ENCODE assay signal across 22 cellular contexts in genomic region chr3:114615535-114616064, GRCh38.
DNase-seq lines count a peak whose midpoint lies in the region; ATAC-seq, FAIRE-seq and TF ChIP-seq lines count a peak whose summit lies in the region.
"Had no signal": no experiment of that assay in that cellular context is flagged by ENCODE, and none has a peak within 500 bp of the region (broad histone marks: within the 10 kb centered on the region; RNA-seq: fewer than 3 reads in every experiment).

No MANE protein-coding gene starts in this region.

- no peak overlapping the region for H3K4me3 Mint-ChIP-seq in activated naive CD8-positive, alpha-beta T cell treated with anti-CD3 and anti-CD28 coated beads for 36 hours
- H3K4me3 Mint-ChIP-seq in WTC11 = no peak overlapping the region
- H3K4me3 Mint-ChIP-seq: CD8-positive, alpha-beta T cell; T-cell had no signal

- 18 to 66% (median 41%) methylated on average over 8 of the region's 8 CpGs for WGBS in small intestine, 3 donors

- peaks cover 6% of the 10 kb centered on the region for H3K36me3 Mint-ChIP-seq in activated naive CD8-positive, alpha-beta T cell treated with anti-CD3 and anti-CD28 coated beads for 36 hours
- H3K36me3 Mint-ChIP-seq in WTC11 = no peaks in the 10 kb centered on the region

- no peak overlapping the region for H3K27ac ChIP-seq in small intestine (ENCODE audit: low read depth in 1 of 2, low read length in 1 of 2)
- H3K27ac ChIP-seq: BLaER1, HL-60 had no signal

- H3K27me3 ChIP-seq in small intestine (ENCODE audit: control insufficient read depth in 2 of 2, insufficient read depth in 2 of 2, low read length in 2 of 2) = no peaks in the 10 kb centered on the region
- H3K27me3 ChIP-seq: BLaER1 had no signal

- H3K4me3 ChIP-seq in small intestine (ENCODE audit: low read depth in 1 of 2, low read length in 2 of 2) = no peak overlapping the region
- H3K4me3 ChIP-seq: BLaER1 had no signal

- no peak overlapping the region for H3K27ac Mint-ChIP-seq in activated naive CD8-positive, alpha-beta T cell treated with anti-CD3 and anti-CD28 coated beads for 36 hours
- no peak overlapping the region for H3K27ac Mint-ChIP-seq in WTC11
- H3K27ac Mint-ChIP-seq: CD8-positive, alpha-beta T cell; T-cell had no signal

- no peak for TF ChIP-seq CTCF in WTC11 (IDR thresholded peaks at IDR 0.05)

- no peaks in the 10 kb centered on the region for H3K9me3 ChIP-seq in small intestine (ENCODE audit: control insufficient read depth, low read depth)
- H3K9me3 ChIP-seq: BLaER1, SK-N-SH had no signal

- FAIRE-seq in small intestine (lab: Jason Lieb, UNC) = no peak
- FAIRE-seq: A204.1, HTR-8/SVneo had no signal

- DNase-seq in NCI-H510A treated with DMSO at 0.1 percent for 48 hours (lab: John Stamatoyannopoulos, UW) (peak; percentile 30), NCI-H510A (lab: John Stamatoyannopoulos, UW) (no peak), NCI-H1417 (lab: John Stamatoyannopoulos, UW) (peak; percentile 42 to 98 (median 80)), NCI-H2227 (lab: John Stamatoyannopoulos, UW; ENCODE audit: unreplicated experiment) (peak; percentile 89), small intestine (peak; percentile 39), WTC11 (ENCODE audit: low spot score) (no peak), NCI-H1930 (lab: John Stamatoyannopoulos, UW) (no peak)
- DNase-seq in activated naive CD8-positive, alpha-beta T cell treated with anti-CD3 and anti-CD28 coated beads for 36 hours = no peak
- DNase-seq: EL, H7, NCI-H187, NCI-H345, SHP77, SK-N-SH, T-cell, T-helper 9 cell had no signal

- no peaks in the 10 kb centered on the region for H3K9me3 Mint-ChIP-seq in activated naive CD8-positive, alpha-beta T cell treated with anti-CD3 and anti-CD28 coated beads for 36 hours
- H3K9me3 Mint-ChIP-seq in WTC11 = no peaks in the 10 kb centered on the region
- H3K9me3 Mint-ChIP-seq: CD8-positive, alpha-beta T cell; T-cell had no signal

- CTCF ChIA-PET in WTC11 (lab: Charles Lee) = no interaction called here

- H3K4me1 Mint-ChIP-seq in activated naive CD8-positive, alpha-beta T cell treated with anti-CD3 and anti-CD28 coated beads for 36 hours = peaks cover 3% of the 10 kb centered on the region
- H3K4me1 Mint-ChIP-seq in WTC11 = no peaks in the 10 kb centered on the region
- H3K4me1 Mint-ChIP-seq: T-cell had no signal

- POLR2A ChIA-PET in WTC11 (lab: Charles Lee) = no interaction called here

- H3K27me3 Mint-ChIP-seq in activated naive CD8-positive, alpha-beta T cell treated with anti-CD3 and anti-CD28 coated beads for 36 hours = no peaks in the 10 kb centered on the region
- no peaks in the 10 kb centered on the region for H3K27me3 Mint-ChIP-seq in WTC11 (ENCODE audit: low read depth)
- H3K27me3 Mint-ChIP-seq: T-cell had no signal

- no peaks in the 10 kb centered on the region for H3K36me3 ChIP-seq in small intestine (ENCODE audit: control insufficient read depth in 2 of 2, insufficient read depth in 2 of 2, low read length in 2 of 2)
- H3K36me3 ChIP-seq: BLaER1 had no signal

- no peak for ATAC-seq in WTC11
- ATAC-seq: CD8-positive, alpha-beta T cell; Panc1; T-cell had no signal

- no peaks in the 10 kb centered on the region for H3K4me1 ChIP-seq in small intestine (ENCODE audit: control insufficient read depth in 2 of 2, insufficient read depth in 1 of 2, low read depth in 1 of 2, low read length in 1 of 2)
- H3K4me1 ChIP-seq: BLaER1 had no signal

TF ChIP-seq in WTC11, 78 proteins besides CTCF, POLR2A, EP300 and RAD21 (continues in another document):
- no peak for TF ChIP-seq ATF2 (CRISPR knock-in tag; IDR thresholded peaks at IDR 0.05; ENCODE audit: borderline replicate concordance, low read depth)
- no peak for TF ChIP-seq ZNF532 (CRISPR knock-in tag; IDR thresholded peaks at IDR 0.05; ENCODE audit: borderline replicate concordance)
- TF ChIP-seq ERG (CRISPR knock-in tag; IDR thresholded peaks at IDR 0.05) = no peak
- no peak for TF ChIP-seq ZNF423 (CRISPR knock-in tag; IDR thresholded peaks at IDR 0.05)
- no peak for TF ChIP-seq ATF6 (CRISPR knock-in tag; IDR thresholded peaks at IDR 0.05)
- no peak for TF ChIP-seq FOXK1 (CRISPR knock-in tag; IDR thresholded peaks at IDR 0.05)
- TF ChIP-seq ZNF281 (CRISPR knock-in tag; IDR thresholded peaks at IDR 0.05) = no peak

Comparison
In these comparisons a context has a peak if more than half of its experiments do, and no peak if none do; other contexts are left out.
1. DNase-seq: peak in NCI-H510A treated with DMSO at 0.1 percent for 48 hours (single experiment), NCI-H1417 (3 of 3), NCI-H2227 (single experiment) and small intestine (single experiment); none in NCI-H510A (single experiment), activated naive CD8-positive, alpha-beta T cell treated with anti-CD3 and anti-CD28 coated beads for 36 hours (single experiment), WTC11 (single experiment) and NCI-H1930 (0 of 2).